In the genomic region with DNA sequence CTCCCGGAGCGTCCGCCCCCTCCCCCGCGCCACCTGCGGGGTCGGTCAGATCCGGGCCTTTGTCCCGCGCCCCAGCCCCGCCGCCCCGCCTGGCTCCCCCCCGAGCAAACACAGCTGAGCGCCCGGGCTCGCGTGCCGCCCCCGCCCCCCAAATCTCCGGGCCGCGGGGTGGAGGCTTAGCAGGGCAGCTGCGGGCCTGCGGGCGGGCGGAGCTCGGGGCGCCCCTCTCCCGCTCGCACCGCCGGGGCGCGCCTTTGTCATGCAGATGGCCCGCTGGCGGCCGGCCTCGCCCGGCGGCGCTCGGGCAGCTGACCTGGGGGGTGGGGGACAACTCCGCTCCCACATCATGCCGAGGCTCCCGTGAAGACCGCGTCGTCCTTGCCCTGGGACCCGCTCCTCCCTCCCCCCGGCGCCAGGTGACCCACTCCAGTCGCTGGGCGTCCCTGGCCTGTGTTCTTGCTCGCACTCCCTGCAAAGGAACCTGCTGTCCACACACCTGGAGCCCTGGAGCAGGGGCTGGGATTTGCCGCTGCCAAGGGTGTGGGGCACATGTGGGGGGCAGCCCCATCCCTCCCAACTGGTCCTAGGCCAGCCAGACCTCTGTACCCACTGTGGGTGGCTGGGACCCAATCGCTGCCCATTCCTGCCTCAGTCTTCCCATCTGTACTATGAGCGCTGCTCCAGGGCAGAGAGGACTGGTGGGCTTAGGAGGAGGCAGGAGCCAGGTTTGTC, we compare ENCODE assay signal across 13 cellular contexts. TPM values are rescaled to one million over a fixed set of nuclear protein-coding genes. Genes with fewer than 3 reads are reported as not detected.
DNase-seq lines count a peak whose midpoint lies in the region; ATAC-seq, FAIRE-seq and TF ChIP-seq lines count a peak whose summit lies in the region.
"Had no signal": no experiment of that assay in that cellular context is flagged by ENCODE, and none has a peak within 500 bp of the region (broad histone marks: within the 10 kb centered on the region; RNA-seq: fewer than 3 reads in every experiment).

No MANE protein-coding gene starts in this region.

- H2AFZ ChIP-seq in IMR-90 (replicated peaks; ENCODE audit: low read length, poor library complexity): peak overlapping the region; percentile 44
- H2AFZ ChIP-seq in H1 (ENCODE audit: low read length): no peak overlapping the region

- H3K4me2 ChIP-seq in IMR-90 (ENCODE audit: low read depth, low read length) (peak overlapping the region; percentile 22; the same call in 1 of the 2 replicates), H1 (ENCODE audit: insufficient read depth in 1 of 2, low read depth in 2 of 2, low read length in 2 of 2) (peak overlapping the region; percentile 95 to 100)

- BruUV-seq in IMR-90 (replicated peaks; lab: Mats Ljungman, UMichigan): no TSS peak

- H3K14ac ChIP-seq in IMR-90 (replicated peaks; ENCODE audit: low read depth, low read length): no peak overlapping the region
- no peak overlapping the region for H3K14ac ChIP-seq in H1 (ENCODE audit: insufficient read length)

- H2BK120ac ChIP-seq in IMR-90 (ENCODE audit: low read depth, low read length): no peak overlapping the region
- H2BK120ac ChIP-seq in H1 (replicated peaks; ENCODE audit: low read depth, low read length): peak overlapping the region; percentile 69

- H3K27ac ChIP-seq in CD8-positive, alpha-beta T cell (ENCODE audit: low read depth, low read length): no peak overlapping the region
- no peak overlapping the region for H3K27ac ChIP-seq in IMR-90 (ENCODE audit: insufficient read depth, low read length)
- H3K27ac ChIP-seq in H1 (ENCODE audit: low read depth, low read length): no peak overlapping the region

- H3K4me3 Mint-ChIP-seq in CD8-positive, alpha-beta T cell: peak overlapping the region; percentile 51
- H3K4me3 Mint-ChIP-seq in osteocyte (ENCODE audit: unreplicated experiment): peak overlapping the region; percentile 38

- H3K9me1 ChIP-seq in IMR-90 (ENCODE audit: insufficient read depth, low read length): no peaks in the 10 kb centered on the region

- DNase-seq in CD8-positive, alpha-beta T cell: no peak
- DNase-seq in IMR-90 (no peak), H1 (ENCODE audit: low read depth in 1 of 2, low spot score in 2 of 2) (peak in 1 of 2 experiments; percentile 75), osteocyte (ENCODE audit: extremely low spot score, unreplicated experiment) (no peak), foreskin melanocyte (no peak), NCI-H446 treated with DMSO at 0.1 percent for 48 hours (lab: John Stamatoyannopoulos, UW) (no peak)
- DNase-seq: activated CD4-positive, alpha-beta T cell treated with anti-CD3 and anti-CD28 coated beads, Interleukin-2, amount 50 U/mL, for 1 hour; NCI-H187 had no signal

- H3K4me1 ChIP-seq in CD8-positive, alpha-beta T cell (ENCODE audit: insufficient read depth, low read length): no peaks in the 10 kb centered on the region
- H3K4me1 ChIP-seq in IMR-90 (ENCODE audit: control insufficient read depth, insufficient read depth, low read length) (peaks cover 2% of the 10 kb centered on the region; the same call in 1 of the 2 replicates), H1 (replicated peaks in 1 of 4; ENCODE audit: control insufficient read depth in 3 of 4, insufficient read depth in 4 of 4, low read length in 3 of 4) (peaks cover 6 to 40% (median 31%) of the 10 kb centered on the region in 4 experiments)

- no peaks in the 10 kb centered on the region for H3K36me3 Mint-ChIP-seq in CD8-positive, alpha-beta T cell
- H3K36me3 Mint-ChIP-seq in osteocyte (ENCODE audit: unreplicated experiment): no peaks in the 10 kb centered on the region

- FAIRE-seq in H1 (lab: Jason Lieb, UNC): no peak
- FAIRE-seq: colon, GM12878 had no signal

- POLR2A ChIA-PET in CD8-positive, alpha-beta T cell (lab: Charles Lee): no interaction called here
- POLR2A ChIA-PET in IMR-90 (lab: Charles Lee; ENCODE audit: unreplicated experiment): no interaction called here
- POLR2A ChIA-PET in H1 (lab: Charles Lee; ENCODE audit: partially characterized antibody): interaction anchor here (0.6 to 2.5 kb wide), 19 partner anchors 11 to 145 kb away, joined by 3 to 5 read pairs (median 3); no protein-coding TSS in a partner anchor

- TF ChIP-seq RAD21 in IMR-90 (IDR thresholded peaks at IDR 0.05; ENCODE audit: low read length) (0 out of 2 replicates have a peak, but pooled peaks have one; percentile 9), H1 (IDR thresholded peaks at IDR 0.05 in 1 of 2, conservative IDR thresholded peaks at IDR 0.05 in 1 of 2; ENCODE audit: low read depth in 2 of 2, low read length in 2 of 2) (no peak)

- no peak overlapping the region for H2AK9ac ChIP-seq in IMR-90 (replicated peaks; ENCODE audit: low read depth, low read length, poor library complexity)

- H3K56ac ChIP-seq in IMR-90 (ENCODE audit: extremely low read depth, insufficient read depth, low read length): no peak overlapping the region
- H3K56ac ChIP-seq in H1 (replicated peaks; ENCODE audit: insufficient read length, low read depth, low read length): no peak overlapping the region

- H3K23ac ChIP-seq in IMR-90 (ENCODE audit: low read depth, low read length): no peak overlapping the region
- H3K23ac ChIP-seq in H1 (ENCODE audit: insufficient read length): no peak overlapping the region

- no peaks in the 10 kb centered on the region for H3K9me3 ChIP-seq in CD8-positive, alpha-beta T cell (ENCODE audit: low read length)
- H3K9me3 ChIP-seq in IMR-90 (ENCODE audit: control insufficient read depth, insufficient read depth, low read length): peaks cover 3% of the 10 kb centered on the region; the same call in 1 of the 2 replicates
- H3K9me3 ChIP-seq in H1 (ENCODE audit: insufficient read depth in 2 of 2, low read depth in 1 of 2, low read length in 1 of 2): no peaks in the 10 kb centered on the region

- intact Hi-C loops in CD8-positive, alpha-beta T cell (cut with DNase I, micrococcal nuclease): loop anchor here in 1 of 2 experiments (1.0 kb wide), 1 partner anchor 20 kb away; no protein-coding TSS in a partner anchor
- intact Hi-C loops in IMR-90 (cut with micrococcal nuclease): no loop called here

- no peak overlapping the region for H2BK15ac ChIP-seq in IMR-90 (ENCODE audit: low read depth, low read length)
- H2BK15ac ChIP-seq in H1 (ENCODE audit: low read length): peak overlapping the region; percentile 61; the same call in 1 of the 2 replicates

- peak overlapping the region; percentile 99 for H2BK12ac ChIP-seq in H1 (ENCODE audit: low read depth, low read length)

- TF ChIP-seq POLR2A in IMR-90 (IDR thresholded peaks at IDR 0.05; ENCODE audit: low read depth, low read length) (no peak), H1 (IDR thresholded peaks at IDR 0.05; ENCODE audit: control extremely low read depth in 1 of 2, low read depth in 2 of 2, low read length in 2 of 2) (no peak)

- H3K4me1 Mint-ChIP-seq in CD8-positive, alpha-beta T cell (ENCODE audit: low read depth): peaks cover 10% of the 10 kb centered on the region
- H3K4me1 Mint-ChIP-seq in osteocyte (ENCODE audit: unreplicated experiment): peaks cover 20% of the 10 kb centered on the region

- H3K4me3 ChIP-seq in CD8-positive, alpha-beta T cell (ENCODE audit: low read depth, low read length): no peak overlapping the region
- H3K4me3 ChIP-seq in IMR-90 (ENCODE audit: insufficient read depth, low read depth, low read length): no peak overlapping the region; the same call in 1 of the 2 replicates
- H3K4me3 ChIP-seq in H1 (ENCODE audit: extremely low read depth in 1 of 4, insufficient read depth in 2 of 4, low read depth in 3 of 4, low read length in 4 of 4): peak overlapping the region; percentile 33 to 62 (median 45); a peak in 6 of 8 replicates
- H3K4me3 ChIP-seq: GM12878 had no signal

- in situ Hi-C loops in IMR-90 (cut with MboI; ENCODE audit: low sequenced_read_pairs): loop anchor here (5.0 kb wide), 1 partner anchor 69 kb away; no protein-coding TSS in a partner anchor

- no peak overlapping the region for H4K8ac ChIP-seq in IMR-90 (ENCODE audit: low read depth in 2 of 2, low read length in 2 of 2)
- peak overlapping the region; percentile 89 for H4K8ac ChIP-seq in H1 (ENCODE audit: extremely low read depth, insufficient read depth, low read length)

- H3K27ac Mint-ChIP-seq in CD8-positive, alpha-beta T cell: no peak overlapping the region
- H3K27ac Mint-ChIP-seq in osteocyte (ENCODE audit: unreplicated experiment): no peak overlapping the region

- peaks cover 9% of the 10 kb centered on the region; the same call in 1 of the 2 replicates for H3K23me2 ChIP-seq in H1 (ENCODE audit: low read depth, low read length)

- H3K27me3 ChIP-seq in CD8-positive, alpha-beta T cell (ENCODE audit: insufficient read depth, low read length): peaks cover 8% of the 10 kb centered on the region
- peaks cover 69% of the 10 kb centered on the region for H3K27me3 ChIP-seq in IMR-90 (ENCODE audit: control insufficient read depth, insufficient read depth, low read length)
- peaks cover 9 to 58% (median 49%) of the 10 kb centered on the region in 4 experiments for H3K27me3 ChIP-seq in H1 (replicated peaks in 1 of 4; ENCODE audit: control insufficient read depth in 3 of 4, extremely low read depth in 1 of 4, insufficient read depth in 3 of 4, low read length in 3 of 4)

- H3K18ac ChIP-seq in IMR-90 (ENCODE audit: low read depth, low read length) (no peak overlapping the region), H1 (ENCODE audit: extremely low read depth, low read length) (peak overlapping the region; percentile 80)

- ATAC-seq in CD8-positive, alpha-beta T cell: no peak
- peak; percentile 65 for ATAC-seq in IMR-90 (ENCODE audit: low read depth)
- no peak for ATAC-seq in GM18861 (IDR thresholded peaks at IDR 0.05; ENCODE audit: unreplicated experiment)
- ATAC-seq in GM18519 (IDR thresholded peaks at IDR 0.05; ENCODE audit: low FRiP score, unreplicated experiment): no peak
- ATAC-seq: GM12878 had no signal

- H3K27me3 Mint-ChIP-seq in CD8-positive, alpha-beta T cell (ENCODE audit: low read depth): peaks cover 38% of the 10 kb centered on the region
- peaks cover 69% of the 10 kb centered on the region for H3K27me3 Mint-ChIP-seq in osteocyte (ENCODE audit: unreplicated experiment)

- H3K79me1 ChIP-seq in IMR-90 (ENCODE audit: low read depth in 1 of 2, low read length in 2 of 2) (no peaks in the 10 kb centered on the region), H1 (ENCODE audit: low read depth, low read length) (no peaks in the 10 kb centered on the region)

- H2BK20ac ChIP-seq in IMR-90 (ENCODE audit: low read depth, low read length) (no peak overlapping the region), H1 (ENCODE audit: low read length) (peak overlapping the region; percentile 99)

- H2BK5ac ChIP-seq in IMR-90 (ENCODE audit: low read depth, low read length, poor library complexity, severe bottlenecking): no peak overlapping the region
- peak overlapping the region; percentile 97; the same call in 1 of the 2 replicates for H2BK5ac ChIP-seq in H1 (ENCODE audit: low read depth, low read length)

- H3K36me3 ChIP-seq in CD8-positive, alpha-beta T cell (ENCODE audit: insufficient read depth, low read length): no peaks in the 10 kb centered on the region
- no peaks in the 10 kb centered on the region for H3K36me3 ChIP-seq in IMR-90 (ENCODE audit: control insufficient read depth, insufficient read depth, low read length)
- H3K36me3 ChIP-seq in H1 (ENCODE audit: control insufficient read depth in 2 of 4, insufficient read depth in 4 of 4, low read length in 3 of 4): no peaks in the 10 kb centered on the region

- no peak overlapping the region for H3K4ac ChIP-seq in IMR-90 (ENCODE audit: low read depth, low read length)
- peak overlapping the region; percentile 94 for H3K4ac ChIP-seq in H1 (replicated peaks; ENCODE audit: insufficient read length, low read depth, low read length)

- no peaks in the 10 kb centered on the region; the same call in 1 of the 2 replicates for H4K20me1 ChIP-seq in IMR-90 (ENCODE audit: insufficient read depth, low read length)
- H4K20me1 ChIP-seq in H1 (replicated peaks in 1 of 2; ENCODE audit: control insufficient read depth in 1 of 2, insufficient read depth in 2 of 2, low read length in 2 of 2): peaks cover 2 to 6% of the 10 kb centered on the region in 2 experiments

- CTCF ChIA-PET in CD8-positive, alpha-beta T cell (lab: Charles Lee): no interaction called here
- CTCF ChIA-PET in IMR-90 (lab: Yijun Ruan, JAX) (interaction anchor here (0.9 kb wide), 1 partner anchor 175 kb away, joined by 3 read pairs; no protein-coding TSS in a partner anchor), H1 (lab: Charles Lee; ENCODE audit: partially characterized antibody) (interaction anchor here (0.6 to 12.6 kb wide), 8 partner anchors 18 to 158 kb away, joined by 3 to 135 read pairs (median 6); a partner anchor contains a TSS)

- H4K5ac ChIP-seq in IMR-90 (ENCODE audit: low read depth, low read length) (no peak overlapping the region), H1 (ENCODE audit: insufficient read length, low read depth, low read length) (peak overlapping the region; percentile 54)

- H3K9ac ChIP-seq in IMR-90 (ENCODE audit: low read depth, low read length) (no peak overlapping the region), H1 (replicated peaks in 1 of 4; ENCODE audit: extremely low read depth in 1 of 4, low read depth in 3 of 4, low read length in 3 of 4) (no peak overlapping the region; a peak in 1 of 7 replicates)

- TF ChIP-seq EP300 in H1 (IDR thresholded peaks at IDR 0.05; ENCODE audit: borderline replicate concordance in 1 of 2, low read depth in 2 of 2, low read length in 2 of 2): no peak

- no peaks in the 10 kb centered on the region for H3K79me2 ChIP-seq in H1 (ENCODE audit: control insufficient read depth in 1 of 2, insufficient read depth in 2 of 2, low read length in 2 of 2)

- 2% methylated on average over 17 of the region's 58 CpGs; no CpG with 5 or more reads in 1 of the 2 experiments for WGBS in IMR-90 (ENCODE audit: extremely low coverage in 2 of 2, insufficient read length in 1 of 2), 2 experiments
- WGBS in H1 (ENCODE audit: extremely low coverage in 1 of 2, insufficient coverage in 1 of 2, insufficient read length in 1 of 2, insufficient replicate concordance in 2 of 2, low coverage in 1 of 2, low lambda C conversion rate in 2 of 2, missing lambda C conversion rate in 1 of 2), 2 experiments: 4% methylated on average over 33 of the region's 58 CpGs; no CpG with 5 or more reads in 1 of the 2 experiments

- no peak for TF ChIP-seq CTCF in CD8-positive, alpha-beta T cell (IDR thresholded peaks at IDR 0.05)
- no peak for TF ChIP-seq CTCF in IMR-90 (conservative IDR thresholded peaks at IDR 0.05; ENCODE audit: low read depth, low read length)
- TF ChIP-seq CTCF in H1 (IDR thresholded peaks at IDR 0.05; ENCODE audit: control extremely low read depth in 1 of 3, insufficient read depth in 1 of 3, low read depth in 1 of 3, low read length in 3 of 3): no peak
- no peak for TF ChIP-seq CTCF in osteocyte (IDR thresholded peaks at IDR 0.05)

- dilution Hi-C loops in IMR-90 (cut with HindIII; ENCODE audit: low sequenced_read_pairs, unreplicated experiment): no loop called here

- H4K91ac ChIP-seq in IMR-90 (ENCODE audit: insufficient read depth, low read depth, low read length) (no peak overlapping the region), H1 (replicated peaks; ENCODE audit: insufficient read length, low read length) (peak overlapping the region; percentile 97)

- no peaks in the 10 kb centered on the region for H3K9me3 Mint-ChIP-seq in CD8-positive, alpha-beta T cell
- peaks cover 5% of the 10 kb centered on the region for H3K9me3 Mint-ChIP-seq in osteocyte (ENCODE audit: unreplicated experiment)

- H2AK5ac ChIP-seq in IMR-90 (ENCODE audit: low read depth, low read length) (no peak overlapping the region), H1 (ENCODE audit: low read depth, low read length) (peak overlapping the region; percentile 96)

RNA-seq across cellular contexts. Expression of a gene that starts 33.6 kb away (rescaled TPM):
- not detected for total RNA-seq in CD8-positive, alpha-beta T cell
- total RNA-seq in IMR-90 (2012; rRNA removed) (not detected in 2 replicates), osteocyte (not detected in 2 replicates)
- polyA plus RNA-seq in IMR-90 (2012; rRNA removed) (not detected in 2 replicates), H1 (2011; rRNA removed) (not detected in 2 replicates)
- not detected in 2 replicates for polyA plus RNA-seq in IMR-90 (2012; cell fraction: cytosol; rRNA removed)
- polyA plus RNA-seq in IMR-90 (2012; cell fraction: nucleus; rRNA removed; ENCODE audit: low replicate concordance): not detected in 2 replicates
- total RNA-seq in H1 (2021; fragmentation: NEBNext Ultra II Directional; extraction: Animal tissue kit (Norgen Biotek cat#: 25700)): not detected in 2 replicates
- not detected for polyA plus RNA-seq in H1 (2011; cell fraction: cytosol; rRNA removed)
- polyA plus RNA-seq in H1 (2011; cell fraction: nucleus; rRNA removed): not detected
- polyA plus RNA-seq in H1 (2012, experiment 1 of 2): not detected in 4 replicates
- not detected for polyA plus RNA-seq in H1 (2012, experiment 2 of 2)
- not detected for polyA plus RNA-seq in H1 (2013, experiment 1 of 2)
- polyA plus RNA-seq in H1 (2013, experiment 2 of 2): not detected
- not detected in 2 replicates for polyA minus RNA-seq in H1 (2011; rRNA and poly(A)+ RNA removed)
- not detected for polyA minus RNA-seq in H1 (2011; cell fraction: cytosol; rRNA and poly(A)+ RNA removed)
- polyA minus RNA-seq in H1 (2011; cell fraction: nucleus; rRNA and poly(A)+ RNA removed): not detected
- total RNA-seq: GM12878, mononuclear cell had no signal
- polyA plus RNA-seq: GM12878 had no signal

RNA-seq across cellular contexts. Expression of a gene that starts 59.9 kb away (rescaled TPM):
- under 1 TPM; 0.27 to 0.39 TPM for total RNA-seq in CD8-positive, alpha-beta T cell
- total RNA-seq in IMR-90 (2012; rRNA removed): 2.2 and 2.8 TPM in 2 replicates
- polyA plus RNA-seq in IMR-90 (2012; rRNA removed): 13.5 and 15.0 TPM in 2 replicates
- 10.9 and 15.4 TPM in 2 replicates for polyA plus RNA-seq in IMR-90 (2012; cell fraction: cytosol; rRNA removed)
- polyA plus RNA-seq in IMR-90 (2012; cell fraction: nucleus; rRNA removed; ENCODE audit: low replicate concordance): 12.3 and 24.3 TPM in 2 replicates
- 0.30 and 0.40 TPM in 2 replicates for total RNA-seq in H1 (2021; fragmentation: NEBNext Ultra II Directional; extraction: Animal tissue kit (Norgen Biotek cat#: 25700))
- polyA plus RNA-seq in H1 (2011; rRNA removed): 0.03 and 0.22 TPM in 2 replicates
- 0.17 TPM for polyA plus RNA-seq in H1 (2011; cell fraction: cytosol; rRNA removed)
- 0.23 TPM for polyA plus RNA-seq in H1 (2011; cell fraction: nucleus; rRNA removed)
- 0.12 to 0.23 TPM in 2 of 4 replicates, not detected in the others for polyA plus RNA-seq in H1 (2012, experiment 1 of 2)
- 0.17 TPM for polyA plus RNA-seq in H1 (2012, experiment 2 of 2)
- 0.08 TPM for polyA plus RNA-seq in H1 (2013, experiment 1 of 2)
- 0.17 TPM for polyA plus RNA-seq in H1 (2013, experiment 2 of 2)
- 0.09 and 0.12 TPM in 2 replicates for polyA minus RNA-seq in H1 (2011; rRNA and poly(A)+ RNA removed)
- 2.0 TPM for polyA minus RNA-seq in H1 (2011; cell fraction: cytosol; rRNA and poly(A)+ RNA removed)
- polyA minus RNA-seq in H1 (2011; cell fraction: nucleus; rRNA and poly(A)+ RNA removed): 0.40 TPM
- 0.67 and 0.91 TPM in 2 replicates for total RNA-seq in osteocyte
- polyA plus RNA-seq: GM12878 had no signal

Comparison
In these comparisons a context has a peak if more than half of its experiments do, and no peak if none do; other contexts are left out.
1. H3K4me3 ChIP-seq: peak in H1 (4 of 4); none in CD8-positive, alpha-beta T cell (single experiment) and IMR-90 (single experiment).